ENCODE assay signal across 11 cellular contexts in the genomic region with DNA sequence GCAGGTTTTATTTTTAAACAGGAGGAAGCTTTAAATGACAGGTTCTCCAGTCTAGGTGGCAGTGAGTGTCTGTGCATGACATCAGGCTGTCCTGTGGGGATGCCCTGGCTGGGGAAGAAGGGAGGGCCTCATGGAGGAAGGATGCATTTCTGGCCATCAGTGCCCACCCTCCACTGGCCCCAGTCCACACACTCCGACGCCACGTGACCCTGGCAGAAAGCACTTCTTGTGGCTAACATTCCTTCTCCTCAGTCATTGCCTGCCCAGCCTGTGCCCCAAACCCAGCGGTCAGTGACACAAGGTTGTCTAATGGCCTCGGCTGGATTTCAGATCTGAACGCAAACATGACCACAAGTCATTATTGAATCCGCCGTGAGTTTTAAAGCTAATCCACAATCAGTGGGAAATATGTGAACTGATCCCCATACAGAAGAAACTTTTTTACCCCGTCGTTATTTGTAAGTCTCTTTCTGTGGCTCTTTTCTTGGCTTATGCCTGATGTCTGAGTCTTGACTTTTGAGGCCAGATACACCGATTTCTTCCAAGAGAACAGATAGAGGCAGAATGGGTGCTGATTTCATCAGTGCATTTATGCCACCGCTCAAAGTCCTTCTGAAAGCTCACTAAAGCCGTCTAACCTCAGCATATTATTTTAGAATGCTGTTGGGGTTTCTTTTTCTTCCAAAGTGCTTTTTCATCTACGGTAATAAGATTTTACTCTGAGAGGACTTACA. TPM values are rescaled to one million over a fixed set of nuclear protein-coding genes. Genes with fewer than 3 reads are reported as not detected.
A peak's percentile ranks its signal among the peaks of the same experiment; 100 is the strongest.
DNase-seq lines count a peak whose midpoint lies in the region; ATAC-seq and TF ChIP-seq lines count a peak whose summit lies in the region.
"Had no signal": no experiment of that assay in that cellular context is flagged by ENCODE, and none has a peak within 500 bp of the region (broad histone marks: within the 10 kb centered on the region; RNA-seq: fewer than 3 reads in every experiment).

No MANE protein-coding gene starts in this region.

- H3K4me1 ChIP-seq in left lung (peaks cover 4 to 16% of the 10 kb centered on the region in 2 donors), stomach (peaks cover 0 to 29% (median 18%) of the 10 kb centered on the region in 4 donors)

- intact Hi-C loops in left lung (cut with DNase I) (no loop called here), stomach (cut with DNase I; ENCODE audit: low total_unique reads) (no loop called here)

- no peak for TF ChIP-seq POLR2A in stomach (IDR thresholded peaks at IDR 0.05)

- no peaks in the 10 kb centered on the region for H3K27me3 Mint-ChIP-seq in WTC11 (ENCODE audit: low read depth)

- no peaks in the 10 kb centered on the region for H3K9me3 ChIP-seq in left lung
- H3K9me3 ChIP-seq in stomach: no peaks in the 10 kb centered on the region

- peaks cover 3% of the 10 kb centered on the region for H3K36me3 Mint-ChIP-seq in WTC11

- no peaks in the 10 kb centered on the region for H3K36me3 ChIP-seq in left lung
- peaks cover 0 to 13% (median 3%) of the 10 kb centered on the region in 4 donors for H3K36me3 ChIP-seq in stomach

- 59 to 75% (median 73%) methylated on average over 11 to 14 of the region's 14 CpGs for WGBS in stomach, 5 donors

- ATAC-seq in left lung (no peak), HG02981 (IDR thresholded peaks at IDR 0.05; ENCODE audit: unreplicated experiment) (no peak), WTC11 (no peak)
- ATAC-seq: activated naive CD8-positive, alpha-beta T cell treated with anti-CD3 and anti-CD28 coated beads, Interleukin-2, amount 50 U/mL, for 24 hours had no signal

- CTCF ChIA-PET in WTC11 (lab: Charles Lee): interaction anchor here (1.3 to 2.6 kb wide), 2 partner anchors 16 to 106 kb away, joined by 3 to 12 read pairs; no protein-coding TSS in a partner anchor

- no peak overlapping the region for H3K27ac Mint-ChIP-seq in WTC11
- H3K27ac Mint-ChIP-seq: activated B cell treated with CpG ODN at 0.5 μM for 24 hours; activated naive CD8-positive, alpha-beta T cell treated with anti-CD3 and anti-CD28 coated beads, Interleukin-2, amount 50 U/mL, for 24 hours had no signal

- H3K27me3 ChIP-seq in left lung (peaks cover 0 to 24% of the 10 kb centered on the region in 2 donors), stomach (peaks cover 0 to 11% (median 0%) of the 10 kb centered on the region in 3 donors)

- H3K27ac ChIP-seq in coronary artery: peak overlapping the region; percentile 49 to 81
- H3K27ac ChIP-seq in left lung: peak overlapping the region; percentile 15 to 71
- peak overlapping the region in 4 of 5 donors; percentile 56 to 85 (median 82) for H3K27ac ChIP-seq in stomach

- no peak overlapping the region for H3K4me3 Mint-ChIP-seq in WTC11
- H3K4me3 Mint-ChIP-seq: activated B cell treated with CpG ODN at 0.5 μM for 24 hours; activated naive CD8-positive, alpha-beta T cell treated with anti-CD3 and anti-CD28 coated beads, Interleukin-2, amount 50 U/mL, for 24 hours had no signal

- DNase-seq in HFF-Myc (ENCODE audit: extremely low read depth, low read depth): no peak
- peak; percentile 70 for DNase-seq in coronary artery (ENCODE audit: low spot score)
- DNase-seq in left lung: no peak
- DNase-seq in stomach: no peak
- DNase-seq in amygdala (lab: John Stamatoyannopoulos, UW): no peak
- DNase-seq in SHP77 (lab: John Stamatoyannopoulos, UW): no peak
- DNase-seq in WTC11 (ENCODE audit: low spot score): no peak
- DNase-seq: activated B cell treated with CpG ODN at 0.5 μM for 24 hours; activated naive CD8-positive, alpha-beta T cell treated with anti-CD3 and anti-CD28 coated beads, Interleukin-2, amount 50 U/mL, for 24 hours; stimulated activated CD4-positive, alpha-beta T cell treated with anti-CD3 and anti-CD28 coated beads, Interleukin-12 subunit alpha, Interleukin-12 subunit beta, amount 100 ng/mL, for 4 hours had no signal

- peaks cover 7% of the 10 kb centered on the region; the same call in 1 of the 2 replicates for H3K9me3 Mint-ChIP-seq in WTC11
- H3K9me3 Mint-ChIP-seq: activated B cell treated with CpG ODN at 0.5 μM for 24 hours; activated naive CD8-positive, alpha-beta T cell treated with anti-CD3 and anti-CD28 coated beads, Interleukin-2, amount 50 U/mL, for 24 hours had no signal

- POLR2A ChIA-PET in WTC11 (lab: Charles Lee): no interaction called here

- peaks cover 7% of the 10 kb centered on the region; the same call in 1 of the 2 replicates for H3K4me1 Mint-ChIP-seq in WTC11

- TF ChIP-seq EP300 in stomach (IDR thresholded peaks at IDR 0.05): no peak

- H3K4me3 ChIP-seq in HFF-Myc (replicated peaks; ENCODE audit: low read depth, low read length): 0 out of 2 replicates have a peak overlapping the region, but pooled peaks have one; percentile 12
- peak overlapping the region; percentile 64 for H3K4me3 ChIP-seq in coronary artery
- peak overlapping the region in 1 of 2 donors; percentile 8 for H3K4me3 ChIP-seq in left lung
- H3K4me3 ChIP-seq in stomach: peak overlapping the region; percentile 15 to 32 (median 26)

- TF ChIP-seq CTCF in HFF-Myc (IDR thresholded peaks at IDR 0.05; ENCODE audit: low read depth, low read length, missing control alignments): no peak
- no peak for TF ChIP-seq CTCF in coronary artery (IDR thresholded peaks at IDR 0.05)
- TF ChIP-seq CTCF in left lung (IDR thresholded peaks at IDR 0.05): no peak
- no peak for TF ChIP-seq CTCF in stomach (IDR thresholded peaks at IDR 0.05)
- no peak for TF ChIP-seq CTCF in WTC11 (IDR thresholded peaks at IDR 0.05)

TF ChIP-seq in WTC11, 78 proteins besides CTCF, POLR2A, EP300 and RAD21:
- TF ChIP-seq KAT7 (CRISPR knock-in tag; IDR thresholded peaks at IDR 0.05; ENCODE audit: borderline replicate concordance) (no peak), GTF2I (CRISPR knock-in tag; conservative IDR thresholded peaks at IDR 0.05) (no peak)
- TF ChIP-seq, protein P1, sequence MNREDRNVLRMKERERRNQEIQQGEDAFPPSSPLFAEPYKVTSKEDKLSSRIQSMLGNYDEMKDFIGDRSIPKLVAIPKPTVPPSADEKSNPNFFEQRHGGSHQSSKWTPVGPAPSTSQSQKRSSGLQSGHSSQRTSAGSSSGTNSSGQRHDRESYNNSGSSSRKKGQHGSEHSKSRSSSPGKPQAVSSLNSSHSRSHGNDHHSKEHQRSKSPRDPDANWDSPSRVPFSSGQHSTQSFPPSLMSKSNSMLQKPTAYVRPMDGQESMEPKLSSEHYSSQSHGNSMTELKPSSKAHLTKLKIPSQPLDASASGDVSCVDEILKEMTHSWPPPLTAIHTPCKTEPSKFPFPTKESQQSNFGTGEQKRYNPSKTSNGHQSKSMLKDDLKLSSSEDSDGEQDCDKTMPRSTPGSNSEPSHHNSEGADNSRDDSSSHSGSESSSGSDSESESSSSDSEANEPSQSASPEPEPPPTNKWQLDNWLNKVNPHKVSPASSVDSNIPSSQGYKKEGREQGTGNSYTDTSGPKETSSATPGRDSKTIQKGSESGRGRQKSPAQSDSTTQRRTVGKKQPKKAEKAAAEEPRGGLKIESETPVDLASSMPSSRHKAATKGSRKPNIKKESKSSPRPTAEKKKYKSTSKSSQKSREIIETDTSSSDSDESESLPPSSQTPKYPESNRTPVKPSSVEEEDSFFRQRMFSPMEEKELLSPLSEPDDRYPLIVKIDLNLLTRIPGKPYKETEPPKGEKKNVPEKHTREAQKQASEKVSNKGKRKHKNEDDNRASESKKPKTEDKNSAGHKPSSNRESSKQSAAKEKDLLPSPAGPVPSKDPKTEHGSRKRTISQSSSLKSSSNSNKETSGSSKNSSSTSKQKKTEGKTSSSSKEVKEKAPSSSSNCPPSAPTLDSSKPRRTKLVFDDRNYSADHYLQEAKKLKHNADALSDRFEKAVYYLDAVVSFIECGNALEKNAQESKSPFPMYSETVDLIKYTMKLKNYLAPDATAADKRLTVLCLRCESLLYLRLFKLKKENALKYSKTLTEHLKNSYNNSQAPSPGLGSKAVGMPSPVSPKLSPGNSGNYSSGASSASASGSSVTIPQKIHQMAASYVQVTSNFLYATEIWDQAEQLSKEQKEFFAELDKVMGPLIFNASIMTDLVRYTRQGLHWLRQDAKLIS (CRISPR knock-in tag; IDR thresholded peaks at IDR 0.05; ENCODE audit: borderline replicate concordance): no peak

RNA-seq across cellular contexts. Expression of a gene that starts 17.3 kb away (rescaled TPM):
- 10 to 100 TPM; 23.1 to 24.2 TPM for total RNA-seq in left lung
- 10 to 100 TPM in 3 of 5 donors, 1 to 10 TPM in 2; 5.5 to 73.3 (median 15.2) TPM for total RNA-seq in stomach
- polyA plus RNA-seq in stomach: 1 to 10 TPM; 2.3 to 5.5 (median 4.9) TPM
- 5.9 to 7.6 TPM (median 6.3 TPM) in 3 replicates for total RNA-seq in WTC11 (2021)

RNA-seq across cellular contexts. Expression of a gene that starts 22.2 kb away (rescaled TPM):
- total RNA-seq in left lung (10 to 100 TPM; 13.7 to 17.5 TPM), stomach (10 to 100 TPM in 3 of 5 donors, 1 to 10 TPM in 2; 3.5 to 58.9 (median 23.0) TPM), WTC11 (2021) (9.9 to 14.0 TPM (median 10.7 TPM) in 3 replicates)
- polyA plus RNA-seq in stomach: 10 to 100 TPM in 2 of 3 donors, 1 to 10 TPM in 1; 9.4 to 87.2 (median 49.2) TPM
- total RNA-seq: activated B cell treated with CpG ODN at 0.5 μM for 24 hours had no signal
